In the genomic region with DNA sequence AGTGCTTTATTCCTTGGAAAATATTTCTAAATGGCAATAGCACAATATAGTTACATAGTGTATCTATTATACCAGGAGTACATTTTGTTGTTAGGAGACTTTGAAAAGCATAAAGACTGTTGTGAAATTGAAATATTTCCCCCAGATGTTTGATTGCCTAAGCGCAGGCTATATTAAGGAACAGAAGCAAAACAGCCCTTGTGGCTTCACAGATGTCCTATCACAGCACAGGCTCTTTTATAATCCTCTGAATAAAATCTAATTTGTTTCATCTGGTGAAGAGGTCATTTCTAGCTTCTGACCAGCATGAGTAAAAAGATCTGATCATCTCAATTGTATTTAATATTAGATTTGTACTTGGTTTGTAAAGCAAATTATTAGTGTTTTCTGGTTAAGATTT, we compare ENCODE assay signal across 28 cellular contexts. TPM values are rescaled to one million over a fixed set of nuclear protein-coding genes. Genes with fewer than 3 reads are reported as not detected.
DNase-seq lines count a peak whose midpoint lies in the region; ATAC-seq and TF ChIP-seq lines count a peak whose summit lies in the region.
"Had no signal": no experiment of that assay in that cellular context is flagged by ENCODE, and none has a peak within 500 bp of the region (broad histone marks: within the 10 kb centered on the region; RNA-seq: fewer than 3 reads in every experiment).

No MANE protein-coding gene starts in this region.

- no peak overlapping the region for H3K4me3 ChIP-seq in AG09309 (ENCODE audit: control insufficient read depth, low read depth, low read length)
- H3K4me3 ChIP-seq in SK-N-SH (ENCODE audit: low read depth in 2 of 2, low read length in 1 of 2) = no peak overlapping the region
- H3K4me3 ChIP-seq: A549, HAP-1, heart right ventricle, ovary, SJSA1, thyroid gland had no signal

- TF ChIP-seq EP300 in SK-N-SH (IDR thresholded peaks at IDR 0.05; ENCODE audit: borderline replicate concordance in 1 of 2, low read depth in 1 of 2, low read length in 1 of 2) = no peak

- 90% methylated on average over 1 of the region's 1 CpG for WGBS in SK-N-SH (ENCODE audit: low lambda C conversion rate)

- H3K9ac ChIP-seq in SK-N-SH = no peak overlapping the region

- no peak for TF ChIP-seq CTCF in AG09309 (IDR thresholded peaks at IDR 0.05; ENCODE audit: control insufficient read depth, insufficient read depth, low read depth, low read length, missing control alignments)
- TF ChIP-seq CTCF in SK-N-SH (IDR thresholded peaks at IDR 0.05) = no peak

- H3K4me2 ChIP-seq in SK-N-SH = no peak overlapping the region
- H3K4me2 ChIP-seq: A549 had no signal

- H3K9me2 ChIP-seq in SK-N-SH = no peaks in the 10 kb centered on the region; the same call in 1 of the 2 replicates

- no peaks in the 10 kb centered on the region for H3F3A ChIP-seq in SK-N-SH (replicated peaks; ENCODE audit: insufficient read depth)

- ATAC-seq in GM18870 (IDR thresholded peaks at IDR 0.05; ENCODE audit: unreplicated experiment) = no peak
- no peak for ATAC-seq in GM18517 (IDR thresholded peaks at IDR 0.05; ENCODE audit: unreplicated experiment)
- ATAC-seq: A549; heart right ventricle; stimulated activated naive CD8-positive, alpha-beta T cell treated with anti-CD3 and anti-CD28 coated beads, Interleukin-15, amount 100 ng/mL, for 72 hours had no signal

- no peaks in the 10 kb centered on the region for H3K27me3 ChIP-seq in SK-N-SH (ENCODE audit: insufficient read depth)
- H3K27me3 ChIP-seq: heart right ventricle, ovary, SJSA1, thyroid gland had no signal

- peaks cover 0 to 11% of the 10 kb centered on the region in 2 experiments for H3K36me3 ChIP-seq in SK-N-SH (replicated peaks in 1 of 2; ENCODE audit: control insufficient read depth in 1 of 2, insufficient read depth in 2 of 2, low read length in 1 of 2)
- H3K36me3 ChIP-seq: HAP-1, heart right ventricle, ovary, SJSA1, thyroid gland had no signal

- no peaks in the 10 kb centered on the region; a peak in 1 of 4 replicates for H3K4me1 ChIP-seq in SK-N-SH (ENCODE audit: control insufficient read depth in 1 of 2, insufficient read depth in 2 of 2, low read depth in 1 of 2, low read length in 1 of 2)
- H3K4me1 ChIP-seq: A549, HAP-1, heart right ventricle, SJSA1, thyroid gland had no signal

- DNase-seq in AG09309 (ENCODE audit: low read depth) (peak; percentile 63), GF-D8 (lab: John Stamatoyannopoulos, UW) (peak; percentile 50), SK-N-SH (peak; percentile 46), fibroblast of the conjunctiva (ENCODE audit: low read depth) (peak; percentile 48), activated T-cell treated with anti-CD3 and anti-CD28 coated beads for 4 hours (no peak), foreskin melanocyte (no peak)
- DNase-seq: activated effector memory CD4-positive, alpha-beta T cell treated with Interleukin-2 at 50 U/mL for 16 hours; activated naive CD8-positive, alpha-beta T cell treated with anti-CD3 and anti-CD28 coated beads for 36 hours; CD4-positive, CD25-positive, alpha-beta regulatory T cell; central memory CD4-positive, alpha-beta T cell; heart right ventricle; mammary epithelial cell; NCI-H1105; NCI-H187 treated with DMSO at 0.1 percent for 48 hours; NCI-H526; ovary; small intestine; stimulated activated CD4-positive, alpha-beta T cell treated with anti-CD3 and anti-CD28 coated beads, Interleukin-1b, Interleukin-23, amount 100 ng/mL, for 48 hours; stimulated activated CD8-positive, alpha-beta memory T cell treated with anti-CD3 and anti-CD28 coated beads, Interleukin-4, amount 100 ng/mL, for 48 hours; stimulated activated naive CD8-positive, alpha-beta T cell treated with anti-CD3 and anti-CD28 coated beads, Interleukin-15, amount 100 ng/mL, for 72 hours; T-helper 2 cell; thyroid gland had no signal

- no peaks in the 10 kb centered on the region for H3K9me3 ChIP-seq in SK-N-SH
- H3K9me3 ChIP-seq: A549, HAP-1, heart right ventricle, ovary, SJSA1, thyroid gland had no signal

- no peak for TF ChIP-seq RAD21 in SK-N-SH (IDR thresholded peaks at IDR 0.05; ENCODE audit: low read length)

- POLR2A ChIA-PET in SK-N-SH (lab: Yijun Ruan, JAX) = no interaction called here

- no peaks in the 10 kb centered on the region for H4K20me1 ChIP-seq in SK-N-SH (ENCODE audit: insufficient read depth)

- H3K79me2 ChIP-seq in SK-N-SH (ENCODE audit: insufficient read depth) = no peaks in the 10 kb centered on the region

- no peak overlapping the region for H2AFZ ChIP-seq in SK-N-SH (ENCODE audit: low read depth)

- CTCF ChIA-PET in SK-N-SH (lab: Yijun Ruan, JAX) = interaction anchor here (0.8 to 2.5 kb wide), 6 partner anchors 27 to 121 kb away, joined by 3 to 12 read pairs (median 4); no protein-coding TSS in a partner anchor

- H3K27ac ChIP-seq in SK-N-SH (ENCODE audit: low read depth in 2 of 2, low read length in 1 of 2) = no peak overlapping the region; a peak in 1 of 4 replicates
- H3K27ac ChIP-seq: A549, heart right ventricle, ovary, SJSA1, thyroid gland had no signal

TF ChIP-seq in SK-N-SH, 30 proteins besides CTCF, POLR2A, EP300 and RAD21:
- TF ChIP-seq GABPA (IDR thresholded peaks at IDR 0.05; ENCODE audit: low read depth) (no peak), IRF3 (IDR thresholded peaks at IDR 0.05; ENCODE audit: low read depth, low read length) (no peak), RFX5 (IDR thresholded peaks at IDR 0.05; ENCODE audit: low read length) (no peak), FOSL2 (IDR thresholded peaks at IDR 0.05; ENCODE audit: borderline replicate concordance, low read depth) (no peak)
- TF ChIP-seq, protein P1, sequence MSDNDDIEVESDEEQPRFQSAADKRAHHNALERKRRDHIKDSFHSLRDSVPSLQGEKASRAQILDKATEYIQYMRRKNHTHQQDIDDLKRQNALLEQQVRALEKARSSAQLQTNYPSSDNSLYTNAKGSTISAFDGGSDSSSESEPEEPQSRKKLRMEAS (IDR thresholded peaks at IDR 0.05; ENCODE audit: low read depth) = no peak

RNA-seq across cellular contexts. Expression of gene BSX, which starts 48.2 kb away (rescaled TPM):
- polyA plus RNA-seq in SK-N-SH (2012; rRNA removed) = 0.16 TPM in 1 of 2 replicates, not detected in the other
- 0.04 TPM in 1 of 2 replicates, not detected in the other for polyA plus RNA-seq in SK-N-SH (2012; cell fraction: cytosol; rRNA removed)
- 0.06 and 0.13 TPM in 2 replicates for polyA plus RNA-seq in SK-N-SH (2012; cell fraction: nucleus; rRNA removed)
- polyA plus RNA-seq: A549; CD4-positive, CD25-positive, alpha-beta regulatory T cell; heart right ventricle; mammary epithelial cell; neural cell; ovary; small intestine had no signal

RNA-seq across cellular contexts. Expression of gene JHY, which starts 50.9 kb away (rescaled TPM):
- 2.9 TPM in 2 replicates for polyA plus RNA-seq in SK-N-SH (2012; rRNA removed)
- polyA plus RNA-seq in SK-N-SH (2012; cell fraction: cytosol; rRNA removed) = 3.5 and 4.3 TPM in 2 replicates
- 2.3 and 2.8 TPM in 2 replicates for polyA plus RNA-seq in SK-N-SH (2012; cell fraction: nucleus; rRNA removed)

Comparison
In these comparisons a context has a peak if more than half of its experiments do, and no peak if none do; other contexts are left out.
1. DNase-seq: peak in AG09309 (single experiment), GF-D8 (single experiment), SK-N-SH (single experiment) and fibroblast of the conjunctiva (single experiment); none in activated T-cell treated with anti-CD3 and anti-CD28 coated beads for 4 hours (single experiment) and foreskin melanocyte (single experiment).